In genomic region chr22:35437038-35437437, GRCh38 we compare ENCODE assay signal across 1 cellular context.
A peak's percentile ranks its signal among the peaks of the same experiment; 100 is the strongest.
TF ChIP-seq lines count a peak whose summit lies in the region.

No MANE protein-coding gene starts in this region.

TF ChIP-seq in H1, 55 proteins besides CTCF, POLR2A, EP300 and RAD21 (continued from another document):
- TF ChIP-seq, protein P1, sequence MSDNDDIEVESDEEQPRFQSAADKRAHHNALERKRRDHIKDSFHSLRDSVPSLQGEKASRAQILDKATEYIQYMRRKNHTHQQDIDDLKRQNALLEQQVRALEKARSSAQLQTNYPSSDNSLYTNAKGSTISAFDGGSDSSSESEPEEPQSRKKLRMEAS (IDR thresholded peaks at IDR 0.05): no peak
- TF ChIP-seq NANOG (IDR thresholded peaks at IDR 0.05; ENCODE audit: insufficient read depth, low read depth, low read length, poor library complexity, severe bottlenecking) (no peak), CBX5 (IDR thresholded peaks at IDR 0.05; ENCODE audit: low read depth, low read length) (no peak), SUZ12 (IDR thresholded peaks at IDR 0.05; ENCODE audit: low read length) (no peak), ATF3 (IDR thresholded peaks at IDR 0.05; ENCODE audit: insufficient read depth, low read depth, low read length) (peak; percentile 87), KDM4A (IDR thresholded peaks at IDR 0.05; ENCODE audit: low read depth, low read length, severe bottlenecking) (no peak), TAF1 (IDR thresholded peaks at IDR 0.05; ENCODE audit: low read depth, low read length) (no peak), SP1 (IDR thresholded peaks at IDR 0.05; ENCODE audit: low read depth, low read length) (0 out of 2 replicates have a peak, but pooled peaks have one; percentile 36), SP2 (IDR thresholded peaks at IDR 0.05; ENCODE audit: low read length) (no peak), TAF7 (optimal IDR thresholded peaks at IDR 0.05; ENCODE audit: borderline replicate concordance, low read depth, low read length) (no peak), POU5F1 (IDR thresholded peaks at IDR 0.05; ENCODE audit: low read depth, low read length) (no peak), HDAC6 (IDR thresholded peaks at IDR 0.05; ENCODE audit: low read depth, low read length) (no peak)
- TF ChIP-seq, protein P2, sequence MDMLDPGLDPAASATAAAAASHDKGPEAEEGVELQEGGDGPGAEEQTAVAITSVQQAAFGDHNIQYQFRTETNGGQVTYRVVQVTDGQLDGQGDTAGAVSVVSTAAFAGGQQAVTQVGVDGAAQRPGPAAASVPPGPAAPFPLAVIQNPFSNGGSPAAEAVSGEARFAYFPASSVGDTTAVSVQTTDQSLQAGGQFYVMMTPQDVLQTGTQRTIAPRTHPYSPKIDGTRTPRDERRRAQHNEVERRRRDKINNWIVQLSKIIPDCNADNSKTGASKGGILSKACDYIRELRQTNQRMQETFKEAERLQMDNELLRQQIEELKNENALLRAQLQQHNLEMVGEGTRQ (IDR thresholded peaks at IDR 0.05; ENCODE audit: low read length): peak; percentile 90
TF ChIP-seq in H1: peak in this region for 4.
